8 cellular contexts compared by ENCODE assay signal in the genomic region with DNA sequence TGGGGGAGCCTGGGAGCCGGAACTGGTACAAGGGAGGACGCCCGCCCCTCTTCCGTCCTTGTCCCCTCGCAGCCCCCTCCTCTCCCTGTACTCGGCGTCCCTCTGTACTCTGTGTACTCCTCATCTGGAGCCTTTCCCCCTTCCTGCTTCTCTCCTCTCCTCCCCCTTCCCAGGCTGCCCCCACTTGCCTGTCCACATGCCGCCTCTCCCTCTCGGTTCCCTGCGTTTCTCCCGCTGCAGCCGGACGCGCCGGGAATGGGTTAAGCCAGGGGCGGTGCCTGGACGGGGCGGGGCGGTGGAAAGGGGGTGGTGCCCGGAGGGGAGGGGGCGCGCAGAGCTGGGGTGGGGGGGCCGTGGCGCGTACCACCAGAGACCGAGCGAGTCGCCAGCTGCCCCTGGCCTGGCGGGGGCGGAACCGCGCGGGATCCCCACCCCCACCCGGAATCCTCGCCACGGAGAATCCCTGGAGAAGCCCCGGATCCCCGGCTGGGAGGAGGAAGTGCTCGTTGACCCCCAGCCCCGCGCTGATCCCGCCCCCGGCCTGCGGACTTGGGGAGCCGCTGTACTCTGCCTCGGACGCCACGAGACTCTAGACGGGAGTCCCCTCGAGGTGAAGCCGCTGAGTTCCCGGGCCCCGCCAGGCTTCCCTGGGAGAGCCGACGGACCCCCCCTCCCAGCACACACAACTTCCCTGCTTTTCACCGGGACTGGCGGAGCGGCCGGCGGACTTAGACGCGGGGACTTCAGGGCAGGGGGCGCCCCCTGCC.
DNase-seq lines count a peak whose midpoint lies in the region; ATAC-seq lines count a peak whose summit lies in the region.

No MANE protein-coding gene starts in this region.

- peak; percentile 62 for DNase-seq in activated T-cell treated with anti-CD3 and anti-CD28 coated beads, Interleukin-2, amount 50 U/mL, for 1 hour
- DNase-seq in activated T-cell treated with anti-CD3 and anti-CD28 coated beads for 4 hours, result no peak
- peak; percentile 65 for DNase-seq in OCI-M1 (lab: John Stamatoyannopoulos, UW)
- peak; percentile 96 for DNase-seq in left kidney (ENCODE audit: low read depth, low spot score)
- peak; percentile 51 for DNase-seq in stimulated activated naive CD8-positive, alpha-beta T cell treated with anti-CD3 and anti-CD28 coated beads, Interleukin-15, Interleukin-2, amounts not matched to agents 100 U/mL and 50 U/mL, for 24 hours

- H3K27ac ChIP-seq in cingulate gyrus (ENCODE audit: low read depth, low read length), result peak overlapping the region; percentile 54

- no peak for ATAC-seq in stimulated activated naive CD8-positive, alpha-beta T cell treated with anti-CD3 and anti-CD28 coated beads, Interleukin-15, Interleukin-2, amounts not matched to agents 100 U/mL and 50 U/mL, for 24 hours
- ATAC-seq in GM18511 (IDR thresholded peaks at IDR 0.05; ENCODE audit: unreplicated experiment) (no peak), HG02678 (IDR thresholded peaks at IDR 0.05; ENCODE audit: unreplicated experiment) (no peak)
